15 cellular contexts compared by ENCODE assay signal in genomic region chr4:10007436-10007740, GRCh38. TPM values are rescaled to one million over a fixed set of nuclear protein-coding genes. Genes with fewer than 3 reads are reported as not detected.
A peak's percentile ranks its signal among the peaks of the same experiment; 100 is the strongest.
DNase-seq lines count a peak whose midpoint lies in the region; ATAC-seq and TF ChIP-seq lines count a peak whose summit lies in the region.
"Had no signal": no experiment of that assay in that cellular context is flagged by ENCODE, and none has a peak within 500 bp of the region (broad histone marks: within the 10 kb centered on the region; RNA-seq: fewer than 3 reads in every experiment).

No MANE protein-coding gene starts in this region.

- H3K9me3 Mint-ChIP-seq in Calu3 (ENCODE audit: low read depth, unreplicated experiment), result no peaks in the 10 kb centered on the region
- H3K9me3 Mint-ChIP-seq: CD8-positive, alpha-beta memory T cell; H9 had no signal

- ATAC-seq in GM19372 (IDR thresholded peaks at IDR 0.05; ENCODE audit: low read depth, unreplicated experiment), result peak; percentile 34
- ATAC-seq in HG03064 (IDR thresholded peaks at IDR 0.05; ENCODE audit: low read depth, unreplicated experiment), result peak; percentile 38
- no peak for ATAC-seq in GM18517 (IDR thresholded peaks at IDR 0.05; ENCODE audit: unreplicated experiment)

- peaks cover 23% of the 10 kb centered on the region for H3K4me1 Mint-ChIP-seq in Calu3 (ENCODE audit: low read depth, unreplicated experiment)

- no peaks in the 10 kb centered on the region for H3K9me3 ChIP-seq in esophagus (ENCODE audit: control insufficient read depth in 2 of 2, insufficient read depth in 1 of 2, low read depth in 1 of 2, low read length in 1 of 2)
- H3K9me3 ChIP-seq: adrenal gland had no signal

- no peak overlapping the region for H3K27ac Mint-ChIP-seq in Calu3 (ENCODE audit: unreplicated experiment)
- H3K27ac Mint-ChIP-seq: CD8-positive, alpha-beta memory T cell had no signal

- no TSS peak for BruUV-seq in Calu3 (replicated peaks; lab: Mats Ljungman, UMichigan)

- no peaks in the 10 kb centered on the region for H3K27me3 Mint-ChIP-seq in Calu3 (ENCODE audit: unreplicated experiment)

- no peaks in the 10 kb centered on the region for H3K36me3 ChIP-seq in esophagus (ENCODE audit: control insufficient read depth in 2 of 2, insufficient read depth in 2 of 2, low read length in 1 of 2)
- H3K36me3 ChIP-seq: adrenal gland had no signal

- H3K27me3 ChIP-seq in esophagus (ENCODE audit: control insufficient read depth in 1 of 2, insufficient read depth in 2 of 2, low read length in 2 of 2), result no peaks in the 10 kb centered on the region
- H3K27me3 ChIP-seq: adrenal gland had no signal

- peaks cover 5% of the 10 kb centered on the region for H3K36me3 Mint-ChIP-seq in Calu3 (ENCODE audit: insufficient read depth, unreplicated experiment)

- no peak overlapping the region for H3K4me3 Mint-ChIP-seq in Calu3 (ENCODE audit: low read depth, unreplicated experiment)
- H3K4me3 Mint-ChIP-seq: CD8-positive, alpha-beta memory T cell; H9 had no signal

- H3K27ac ChIP-seq in C4-2B (peak overlapping the region; percentile 95), esophagus (ENCODE audit: low read depth in 2 of 2, low read length in 1 of 2) (peak overlapping the region; percentile 4 to 90)

- H3K4me1 ChIP-seq in esophagus (ENCODE audit: control insufficient read depth in 2 of 2, insufficient read depth in 2 of 2, low read length in 1 of 2), result peaks cover 2 to 6% of the 10 kb centered on the region in 2 donors

- CTCF ChIA-PET in Calu3 (lab: Charles Lee), result interaction anchor here (1.4 kb wide), 1 partner anchor 8 kb away, joined by 8 read pairs; no protein-coding TSS in a partner anchor

- WGBS in esophagus, 2 donors, result 53 to 76% methylated on average over 1 of the region's 1 CpG

- TF ChIP-seq CTCF in C4-2B (conservative IDR thresholded peaks at IDR 0.05), result no peak
- TF ChIP-seq CTCF in Calu3 (IDR thresholded peaks at IDR 0.05; ENCODE audit: unreplicated experiment), result no peak

- no peak for DNase-seq in Calu3
- no peak for DNase-seq in head of caudate nucleus
- no peak for DNase-seq in NCI-H526 treated with DMSO at 0.1 percent for 48 hours (lab: John Stamatoyannopoulos, UW)
- DNase-seq: CD8-positive, alpha-beta memory T cell; glutamatergic neuron; H9; NCI-H1436 treated with DMSO at 0.1 percent for 48 hours; posterior cingulate gyrus; T-helper 9 cell had no signal

- intact Hi-C loops in Calu3 (cut with micrococcal nuclease; ENCODE audit: unreplicated experiment), result loop anchor here (1.0 kb wide), 1 partner anchor 109 kb away; no protein-coding TSS in a partner anchor
- intact Hi-C loops in head of caudate nucleus (cut with DNase I), result no loop called here

- H3K4me3 ChIP-seq in esophagus (ENCODE audit: low read depth in 1 of 2, low read length in 2 of 2), result no peak overlapping the region
- H3K4me3 ChIP-seq: adrenal gland had no signal

RNA-seq across cellular contexts. Expression of gene SLC2A9, which starts 13.9 kb away (rescaled TPM):
- polyA plus RNA-seq in esophagus, result 1 to 10 TPM; 4.1 to 5.8 TPM
- 1.4 and 1.8 TPM in 2 replicates for total RNA-seq in Calu3 (2022)
